In the genomic region with DNA sequence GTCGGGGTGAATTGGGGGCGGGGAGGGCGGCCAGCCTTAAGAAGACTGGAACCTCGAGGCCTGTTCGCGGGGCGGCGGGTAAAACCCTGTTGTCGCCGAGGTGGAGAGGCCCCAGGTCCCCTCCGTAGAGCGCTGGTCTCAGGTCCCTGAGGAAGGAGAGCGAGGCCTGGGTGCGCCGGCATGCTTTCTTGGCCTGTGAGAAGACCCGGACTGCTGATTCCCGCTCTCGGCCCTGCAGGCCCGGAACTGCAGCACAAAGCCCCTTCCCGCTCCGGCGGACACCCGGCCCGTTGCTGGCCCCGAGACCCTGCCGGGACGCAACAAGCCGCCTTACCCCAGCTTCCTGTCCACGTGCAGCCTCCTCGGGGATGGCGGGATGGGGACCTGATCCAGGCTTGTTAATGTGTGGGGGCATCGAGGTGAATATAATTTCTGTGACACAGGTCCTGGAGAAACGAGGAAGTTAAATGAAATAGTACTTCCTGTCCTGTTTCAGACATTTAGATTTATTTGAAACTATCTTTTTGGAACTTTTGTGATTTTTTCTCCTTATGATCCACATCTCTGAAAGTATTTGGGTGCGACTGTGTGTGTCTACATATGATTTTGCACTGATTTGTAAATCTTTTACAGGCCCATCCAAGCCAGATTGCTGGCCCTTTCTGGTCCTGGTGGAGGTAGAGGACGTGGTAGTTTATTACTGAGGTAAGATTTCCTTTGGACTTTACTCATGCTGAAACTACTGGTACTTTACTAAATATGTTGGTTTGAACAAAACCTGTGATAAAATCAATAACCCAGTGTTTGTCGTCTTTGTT, we compare ENCODE assay signal across 1 cellular context.
TF ChIP-seq lines count a peak whose summit lies in the region.

No MANE protein-coding gene starts in this region.

TF ChIP-seq in WTC11, 78 proteins besides CTCF, POLR2A, EP300 and RAD21 (continued from another document):
- TF ChIP-seq, protein P1, sequence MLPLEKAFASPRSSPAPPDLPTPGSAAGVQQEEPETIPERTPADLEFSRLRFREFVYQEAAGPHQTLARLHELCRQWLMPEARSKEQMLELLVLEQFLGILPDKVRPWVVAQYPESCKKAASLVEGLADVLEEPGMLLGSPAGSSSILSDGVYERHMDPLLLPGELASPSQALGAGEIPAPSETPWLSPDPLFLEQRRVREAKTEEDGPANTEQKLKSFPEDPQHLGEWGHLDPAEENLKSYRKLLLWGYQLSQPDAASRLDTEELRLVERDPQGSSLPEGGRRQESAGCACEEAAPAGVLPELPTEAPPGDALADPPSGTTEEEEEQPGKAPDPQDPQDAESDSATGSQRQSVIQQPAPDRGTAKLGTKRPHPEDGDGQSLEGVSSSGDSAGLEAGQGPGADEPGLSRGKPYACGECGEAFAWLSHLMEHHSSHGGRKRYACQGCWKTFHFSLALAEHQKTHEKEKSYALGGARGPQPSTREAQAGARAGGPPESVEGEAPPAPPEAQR (CRISPR knock-in tag; IDR thresholded peaks at IDR 0.05) = no peak
- TF ChIP-seq GRHL2 (CRISPR knock-in tag; IDR thresholded peaks at IDR 0.05; ENCODE audit: insufficient replicate concordance, severe bottlenecking) = no peak
